In the genomic region with DNA sequence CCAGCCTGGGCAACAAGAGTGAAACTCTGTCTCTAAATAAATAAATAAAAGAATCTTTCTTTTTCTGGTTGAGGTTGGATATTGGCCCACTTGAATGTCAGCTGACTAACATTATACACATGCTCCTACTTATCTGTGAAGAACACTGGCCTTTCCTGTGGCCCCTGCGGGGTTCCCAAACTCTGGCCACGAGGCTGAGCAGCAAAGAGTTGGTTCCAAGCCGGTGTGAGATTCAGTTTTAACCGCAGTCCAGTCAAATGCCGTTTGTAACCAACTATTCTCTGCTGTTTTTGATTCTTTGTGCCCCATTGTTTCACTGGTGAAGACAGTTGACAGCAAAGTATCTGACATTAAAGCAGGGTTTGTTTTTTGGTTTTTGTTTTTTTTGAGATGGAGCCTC, we compare ENCODE assay signal across 2 cellular contexts.
TF ChIP-seq lines count a peak whose summit lies in the region.

No MANE protein-coding gene starts in this region.

TF ChIP-seq in IMR-90, 13 proteins besides CTCF, POLR2A, EP300 and RAD21:
- no peak for TF ChIP-seq CHD1 (IDR thresholded peaks at IDR 0.05; ENCODE audit: low read depth, low read length)
- TF ChIP-seq RFX5 (IDR thresholded peaks at IDR 0.05; ENCODE audit: low read depth, low read length), result no peak
- no peak for TF ChIP-seq MAFK (IDR thresholded peaks at IDR 0.05; ENCODE audit: low read depth, low read length)
- TF ChIP-seq FOS (IDR thresholded peaks at IDR 0.05; ENCODE audit: low read depth, low read length), result no peak
- TF ChIP-seq SMC3 (IDR thresholded peaks at IDR 0.05; ENCODE audit: low read depth, low read length), result no peak
- TF ChIP-seq NFE2L2 (IDR thresholded peaks at IDR 0.05; ENCODE audit: low read depth, low read length), result no peak
- TF ChIP-seq, protein P1, sequence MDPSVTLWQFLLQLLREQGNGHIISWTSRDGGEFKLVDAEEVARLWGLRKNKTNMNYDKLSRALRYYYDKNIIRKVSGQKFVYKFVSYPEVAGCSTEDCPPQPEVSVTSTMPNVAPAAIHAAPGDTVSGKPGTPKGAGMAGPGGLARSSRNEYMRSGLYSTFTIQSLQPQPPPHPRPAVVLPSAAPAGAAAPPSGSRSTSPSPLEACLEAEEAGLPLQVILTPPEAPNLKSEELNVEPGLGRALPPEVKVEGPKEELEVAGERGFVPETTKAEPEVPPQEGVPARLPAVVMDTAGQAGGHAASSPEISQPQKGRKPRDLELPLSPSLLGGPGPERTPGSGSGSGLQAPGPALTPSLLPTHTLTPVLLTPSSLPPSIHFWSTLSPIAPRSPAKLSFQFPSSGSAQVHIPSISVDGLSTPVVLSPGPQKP (IDR thresholded peaks at IDR 0.05; ENCODE audit: borderline replicate concordance, low read depth, low read length), result no peak
- TF ChIP-seq USF2 (IDR thresholded peaks at IDR 0.05; ENCODE audit: low read depth, low read length), result no peak
- TF ChIP-seq BHLHE40 (IDR thresholded peaks at IDR 0.05; ENCODE audit: low read depth, low read length), result no peak
- TF ChIP-seq MXI1 (IDR thresholded peaks at IDR 0.05; ENCODE audit: borderline replicate concordance, low read depth, low read length), result no peak

TF ChIP-seq in K562, 482 proteins besides CTCF, POLR2A, EP300 and RAD21 (continues in another document):
- TF ChIP-seq JUN (IDR thresholded peaks at IDR 0.05; ENCODE audit: borderline replicate concordance, low read depth, low read length), result no peak
- TF ChIP-seq JUN (CRISPR knock-in tag; IDR thresholded peaks at IDR 0.05; ENCODE audit: borderline replicate concordance), result no peak
- TF ChIP-seq L3MBTL2 (IDR thresholded peaks at IDR 0.05), result peak; percentile 87
- TF ChIP-seq E2F4 (CRISPR knock-in tag; IDR thresholded peaks at IDR 0.05; ENCODE audit: low read depth), result no peak
- no peak for TF ChIP-seq AFF4 (CRISPR knock-in tag; IDR thresholded peaks at IDR 0.05)
- TF ChIP-seq TAL1 (IDR thresholded peaks at IDR 0.05), result peak; percentile 33
- TF ChIP-seq, protein P2, sequence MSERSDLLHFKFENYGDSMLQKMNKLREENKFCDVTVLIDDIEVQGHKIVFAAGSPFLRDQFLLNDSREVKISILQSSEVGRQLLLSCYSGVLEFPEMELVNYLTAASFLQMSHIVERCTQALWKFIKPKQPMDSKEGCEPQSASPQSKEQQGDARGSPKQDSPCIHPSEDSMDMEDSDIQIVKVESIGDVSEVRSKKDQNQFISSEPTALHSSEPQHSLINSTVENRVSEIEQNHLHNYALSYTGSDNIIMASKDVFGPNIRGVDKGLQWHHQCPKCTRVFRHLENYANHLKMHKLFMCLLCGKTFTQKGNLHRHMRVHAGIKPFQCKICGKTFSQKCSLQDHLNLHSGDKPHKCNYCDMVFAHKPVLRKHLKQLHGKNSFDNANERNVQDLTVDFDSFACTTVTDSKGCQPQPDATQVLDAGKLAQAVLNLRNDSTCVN (CRISPR knock-in tag; IDR thresholded peaks at IDR 0.05), result no peak
- TF ChIP-seq, protein P3, sequence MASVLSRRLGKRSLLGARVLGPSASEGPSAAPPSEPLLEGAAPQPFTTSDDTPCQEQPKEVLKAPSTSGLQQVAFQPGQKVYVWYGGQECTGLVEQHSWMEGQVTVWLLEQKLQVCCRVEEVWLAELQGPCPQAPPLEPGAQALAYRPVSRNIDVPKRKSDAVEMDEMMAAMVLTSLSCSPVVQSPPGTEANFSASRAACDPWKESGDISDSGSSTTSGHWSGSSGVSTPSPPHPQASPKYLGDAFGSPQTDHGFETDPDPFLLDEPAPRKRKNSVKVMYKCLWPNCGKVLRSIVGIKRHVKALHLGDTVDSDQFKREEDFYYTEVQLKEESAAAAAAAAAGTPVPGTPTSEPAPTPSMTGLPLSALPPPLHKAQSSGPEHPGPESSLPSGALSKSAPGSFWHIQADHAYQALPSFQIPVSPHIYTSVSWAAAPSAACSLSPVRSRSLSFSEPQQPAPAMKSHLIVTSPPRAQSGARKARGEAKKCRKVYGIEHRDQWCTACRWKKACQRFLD (CRISPR knock-in tag; IDR thresholded peaks at IDR 0.05), result 0 out of 2 replicates have a peak, but pooled peaks have one; percentile 53
- no peak for TF ChIP-seq NR1H2 (CRISPR knock-in tag; IDR thresholded peaks at IDR 0.05)
- TF ChIP-seq FIP1L1 (IDR thresholded peaks at IDR 0.05; ENCODE audit: low read depth, low read length, poor library complexity, severe bottlenecking), result no peak
- peak; percentile 29; the same call in 1 of the 2 replicates for TF ChIP-seq RAD51 (IDR thresholded peaks at IDR 0.05; ENCODE audit: borderline replicate concordance, low read depth)
- TF ChIP-seq CBX3 (IDR thresholded peaks at IDR 0.05; ENCODE audit: borderline replicate concordance in 1 of 2, low read length in 2 of 2), result no peak
- TF ChIP-seq ZNF407 (IDR thresholded peaks at IDR 0.05; ENCODE audit: low read depth), result no peak
- no peak for TF ChIP-seq PCBP2 (IDR thresholded peaks at IDR 0.05; ENCODE audit: low read depth, low read length, poor library complexity, severe bottlenecking)
- TF ChIP-seq ESRRA (IDR thresholded peaks at IDR 0.05; ENCODE audit: borderline replicate concordance, low read depth), result no peak
- TF ChIP-seq ARID1B (IDR thresholded peaks at IDR 0.05), result peak; percentile 31; the same call in 1 of the 2 replicates
- no peak for TF ChIP-seq E4F1 (CRISPR knock-in tag; IDR thresholded peaks at IDR 0.05; ENCODE audit: borderline replicate concordance)
- no peak for TF ChIP-seq SOX6 (IDR thresholded peaks at IDR 0.05)
- TF ChIP-seq CBFA2T2 (conservative IDR thresholded peaks at IDR 0.05), result no peak; the same call in 1 of the 2 replicates
- no peak for TF ChIP-seq CREB1 (IDR thresholded peaks at IDR 0.05)
- no peak for TF ChIP-seq CREB1 (CRISPR knock-in tag; IDR thresholded peaks at IDR 0.05)
- no peak for TF ChIP-seq ZNF282 (CRISPR knock-in tag; IDR thresholded peaks at IDR 0.05)
- TF ChIP-seq UBTF (IDR thresholded peaks at IDR 0.05; ENCODE audit: borderline replicate concordance in 1 of 2, low read depth in 2 of 2, low read length in 2 of 2), result no peak
- TF ChIP-seq PHTF2 (CRISPR knock-in tag; IDR thresholded peaks at IDR 0.05), result no peak
